ENCODE assay signal across 26 cellular contexts in genomic region chr18:47750889-47751423, GRCh38.
"Had no signal": no experiment of that assay in that cellular context is flagged by ENCODE, and none has a peak within 500 bp of the region (broad histone marks: within the 10 kb centered on the region; RNA-seq: fewer than 3 reads in every experiment).

No MANE protein-coding gene starts in this region.

- H3K27ac ChIP-seq: heart right ventricle, right lobe of liver, thoracic aorta, upper lobe of left lung, vagina, VCaP had no signal

- H3K36me3 Mint-ChIP-seq: activated CD4-positive, alpha-beta memory T cell treated with anti-CD3 and anti-CD28 coated beads for 36 hours; activated naive CD4-positive, alpha-beta T cell treated with anti-CD3 and anti-CD28 coated beads, Interleukin-2, amount 50 U/mL, for 24 hours; naive thymus-derived CD8-positive, alpha-beta T cell had no signal

- ATAC-seq: activated naive CD8-positive, alpha-beta T cell treated with anti-CD3 and anti-CD28 coated beads, Interleukin-2, amount 50 U/mL, for 24 hours; activated T-cell treated with anti-CD3 and anti-CD28 coated beads, Interleukin-2, amount 50 U/mL, for 4 hours; activated T-helper 17 cell treated with anti-CD3 and anti-CD28 coated beads, Interleukin-2, amount 50 U/mL, for 72 hours; esophagus mucosa; heart right ventricle; left ventricle myocardium superior; naive thymus-derived CD8-positive, alpha-beta T cell; right lobe of liver had no signal

- H3K9me3 ChIP-seq: heart right ventricle, right lobe of liver, thoracic aorta, upper lobe of left lung, vagina had no signal

- H3K9me3 Mint-ChIP-seq: activated CD4-positive, alpha-beta memory T cell treated with anti-CD3 and anti-CD28 coated beads for 36 hours; activated naive CD4-positive, alpha-beta T cell treated with anti-CD3 and anti-CD28 coated beads, Interleukin-2, amount 50 U/mL, for 24 hours; activated naive CD8-positive, alpha-beta T cell treated with anti-CD3 and anti-CD28 coated beads, Interleukin-2, amount 50 U/mL, for 24 hours; activated T-cell treated with anti-CD3 and anti-CD28 coated beads, Interleukin-2, amount 50 U/mL, for 4 hours; activated T-helper 17 cell treated with anti-CD3 and anti-CD28 coated beads, Interleukin-2, amount 50 U/mL, for 72 hours; naive thymus-derived CD8-positive, alpha-beta T cell; neural crest cell; T-helper 1 cell treated with Interleukin-12 subunit alpha and Interleukin-12 subunit beta and Interleukin-4 antibody, amounts not matched to agents 30 μg/mL and 1 μg/mL, for 36 hours had no signal

- H3K4me3 ChIP-seq: heart right ventricle, right lobe of liver, thoracic aorta, upper lobe of left lung, vagina had no signal

- H3K36me3 ChIP-seq: heart right ventricle, right lobe of liver, thoracic aorta, upper lobe of left lung, vagina had no signal

- DNase-seq: activated CD4-positive, alpha-beta memory T cell treated with anti-CD3 and anti-CD28 coated beads for 36 hours; activated CD4-positive, alpha-beta T cell treated with anti-CD3 and anti-CD28 coated beads for 48 hours; activated naive CD8-positive, alpha-beta T cell treated with anti-CD3 and anti-CD28 coated beads, Interleukin-2, amount 50 U/mL, for 24 hours; activated T-cell treated with anti-CD3 and anti-CD28 coated beads, Interleukin-2, amount 50 U/mL, for 4 hours; amygdala; central memory CD4-positive, alpha-beta T cell; foreskin melanocyte; heart right ventricle; left ventricle myocardium superior; mammary epithelial cell; midbrain; naive thymus-derived CD8-positive, alpha-beta T cell; occipital lobe; right lobe of liver; stimulated activated CD4-positive, alpha-beta T cell treated with anti-CD3 and anti-CD28 coated beads, Interleukin-2, amount 100 ng/mL, for 48 hours; stimulated activated naive CD4-positive, alpha-beta T cell treated with Interleukin-2 at 50 U/mL for 16 hours; T-helper 9 cell; upper lobe of left lung had no signal

- H3K27ac Mint-ChIP-seq: activated CD4-positive, alpha-beta memory T cell treated with anti-CD3 and anti-CD28 coated beads for 36 hours; activated naive CD4-positive, alpha-beta T cell treated with anti-CD3 and anti-CD28 coated beads, Interleukin-2, amount 50 U/mL, for 24 hours; activated naive CD8-positive, alpha-beta T cell treated with anti-CD3 and anti-CD28 coated beads, Interleukin-2, amount 50 U/mL, for 24 hours; activated T-helper 17 cell treated with anti-CD3 and anti-CD28 coated beads, Interleukin-2, amount 50 U/mL, for 72 hours; T-helper 1 cell treated with Interleukin-12 subunit alpha and Interleukin-12 subunit beta and Interleukin-4 antibody, amounts not matched to agents 30 μg/mL and 1 μg/mL, for 36 hours had no signal

- H3K4me1 Mint-ChIP-seq: neural crest cell had no signal

- H3K4me3 Mint-ChIP-seq: activated CD4-positive, alpha-beta memory T cell treated with anti-CD3 and anti-CD28 coated beads for 36 hours; activated naive CD4-positive, alpha-beta T cell treated with anti-CD3 and anti-CD28 coated beads, Interleukin-2, amount 50 U/mL, for 24 hours; activated naive CD8-positive, alpha-beta T cell treated with anti-CD3 and anti-CD28 coated beads, Interleukin-2, amount 50 U/mL, for 24 hours; activated T-cell treated with anti-CD3 and anti-CD28 coated beads, Interleukin-2, amount 50 U/mL, for 4 hours; activated T-helper 17 cell treated with anti-CD3 and anti-CD28 coated beads, Interleukin-2, amount 50 U/mL, for 72 hours; naive thymus-derived CD8-positive, alpha-beta T cell; neural crest cell; T-helper 1 cell treated with Interleukin-12 subunit alpha and Interleukin-12 subunit beta and Interleukin-4 antibody, amounts not matched to agents 30 μg/mL and 1 μg/mL, for 36 hours had no signal

- H3K27me3 ChIP-seq: vagina had no signal
